14 cellular contexts compared by ENCODE assay signal in the genomic region with DNA sequence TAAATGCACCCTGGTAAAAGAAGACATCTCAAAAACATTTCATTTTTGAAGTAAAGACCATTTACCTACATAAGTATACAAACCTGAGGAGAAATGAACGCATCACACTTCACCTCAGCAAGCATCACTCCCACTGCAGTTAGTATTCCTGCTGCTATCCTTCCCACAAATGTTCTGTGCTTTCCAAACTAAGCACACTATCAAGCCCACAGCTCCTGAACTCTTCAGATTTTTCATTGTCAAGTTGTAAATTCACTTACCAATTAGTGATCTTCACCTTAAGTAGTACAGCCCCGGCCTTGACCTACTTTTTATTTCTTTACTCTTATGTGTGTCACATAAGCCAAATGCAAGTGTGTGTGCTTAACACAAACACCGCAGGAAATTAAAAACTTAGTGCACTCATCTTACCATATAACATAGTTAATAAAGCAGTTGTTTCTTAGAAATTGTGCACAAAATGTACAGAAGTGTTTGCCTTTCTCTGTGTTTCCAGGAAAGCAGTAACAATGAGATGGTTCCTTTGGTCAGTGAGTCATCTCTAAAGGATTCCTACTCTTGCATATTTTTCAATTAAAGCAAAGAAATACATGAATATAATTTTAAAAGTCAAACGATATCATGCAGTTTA.
A peak's percentile ranks its signal among the peaks of the same experiment; 100 is the strongest.
DNase-seq lines count a peak whose midpoint lies in the region; ATAC-seq and TF ChIP-seq lines count a peak whose summit lies in the region.
"Had no signal": no experiment of that assay in that cellular context is flagged by ENCODE, and none has a peak within 500 bp of the region (broad histone marks: within the 10 kb centered on the region; RNA-seq: fewer than 3 reads in every experiment).

No MANE protein-coding gene starts in this region.

- intact Hi-C loops in Calu3 (cut with micrococcal nuclease; ENCODE audit: unreplicated experiment): no loop called here

- no peak overlapping the region for H3K4me3 Mint-ChIP-seq in Calu3 (ENCODE audit: low read depth, unreplicated experiment)
- H3K4me3 Mint-ChIP-seq: activated T-cell treated with anti-CD3 and anti-CD28 coated beads, Interleukin-2, amount 50 U/mL, for 4 hours; brain had no signal

- H3K9me3 Mint-ChIP-seq in Calu3 (ENCODE audit: low read depth, unreplicated experiment): peaks cover 4% of the 10 kb centered on the region
- H3K9me3 Mint-ChIP-seq: activated T-cell treated with anti-CD3 and anti-CD28 coated beads, Interleukin-2, amount 50 U/mL, for 4 hours had no signal

- DNase-seq in Calu3: no peak
- DNase-seq in HT1080 (ENCODE audit: low read depth): peak; percentile 35
- DNase-seq in astrocyte of the hippocampus (ENCODE audit: low read depth, low spot score): peak; percentile 45
- peak; percentile 52 for DNase-seq in iris pigment epithelial cell (ENCODE audit: low read depth)
- DNase-seq in DMS79 (lab: John Stamatoyannopoulos, UW): no peak
- DNase-seq in NCI-H187 (lab: John Stamatoyannopoulos, UW): no peak
- DNase-seq: activated T-cell treated with anti-CD3 and anti-CD28 coated beads, Interleukin-2, amount 50 U/mL, for 4 hours; MM.1S; NCI-H524 treated with DMSO at 0.1 percent for 48 hours; Right ventricle myocardium superior; testis had no signal

- peak overlapping the region; percentile 70 for H3K27ac Mint-ChIP-seq in Calu3 (ENCODE audit: unreplicated experiment)

- no peak for ATAC-seq in esophagus mucosa
- no peak for ATAC-seq in HG03095 (IDR thresholded peaks at IDR 0.05; ENCODE audit: unreplicated experiment)
- ATAC-seq: activated T-cell treated with anti-CD3 and anti-CD28 coated beads, Interleukin-2, amount 50 U/mL, for 4 hours had no signal

- H3K4me1 Mint-ChIP-seq in Calu3 (ENCODE audit: low read depth, unreplicated experiment): peaks cover 24% of the 10 kb centered on the region

- H3K36me3 Mint-ChIP-seq in Calu3 (ENCODE audit: insufficient read depth, unreplicated experiment): peaks cover 5% of the 10 kb centered on the region

- no TSS peak for BruUV-seq in Calu3 (replicated peaks; lab: Mats Ljungman, UMichigan)

- CTCF ChIA-PET in Calu3 (lab: Charles Lee): no interaction called here

- H3K27me3 Mint-ChIP-seq in Calu3 (ENCODE audit: unreplicated experiment): no peaks in the 10 kb centered on the region
- H3K27me3 Mint-ChIP-seq: brain had no signal

- no peak for TF ChIP-seq CTCF in Calu3 (IDR thresholded peaks at IDR 0.05; ENCODE audit: unreplicated experiment)

Comparison
In these comparisons a context has a peak if more than half of its experiments do, and no peak if none do; other contexts are left out.
1. DNase-seq: peak in HT1080 (single experiment), astrocyte of the hippocampus (single experiment) and iris pigment epithelial cell (single experiment); none in Calu3 (single experiment), DMS79 (single experiment) and NCI-H187 (0 of 2).